Comparison of ENCODE assay signal across 21 cellular contexts in the genomic region with DNA sequence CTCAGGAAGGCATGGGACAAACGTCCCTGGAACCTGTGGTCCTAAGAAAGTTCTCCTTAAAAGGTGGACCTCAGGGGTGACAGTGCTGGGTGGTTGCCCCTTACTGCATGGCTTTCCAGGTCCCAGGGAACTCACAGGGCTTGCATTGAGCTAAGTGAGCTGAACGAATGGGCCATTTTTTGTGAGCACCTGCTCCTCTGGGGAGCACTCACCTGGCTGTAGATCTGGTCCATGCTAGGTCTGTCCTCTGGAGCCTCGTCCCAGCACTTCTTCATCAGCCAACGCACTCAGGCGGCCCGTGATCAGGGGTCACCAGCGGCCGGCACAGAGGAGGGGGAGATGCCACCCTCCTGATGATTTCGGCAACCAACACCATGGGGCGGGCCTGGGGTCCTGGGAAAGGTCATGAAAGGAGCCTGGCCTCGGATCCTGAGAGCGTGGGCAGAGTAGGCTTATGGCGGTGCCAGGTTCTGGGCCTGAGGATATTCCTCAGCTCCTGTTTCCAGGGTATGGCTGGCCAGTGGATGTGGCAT. TPM values are rescaled to one million over a fixed set of nuclear protein-coding genes. Genes with fewer than 3 reads are reported as not detected.
A peak's percentile ranks its signal among the peaks of the same experiment; 100 is the strongest.
DNase-seq lines count a peak whose midpoint lies in the region; ATAC-seq, FAIRE-seq and TF ChIP-seq lines count a peak whose summit lies in the region.
"Had no signal": no experiment of that assay in that cellular context is flagged by ENCODE, and none has a peak within 500 bp of the region (broad histone marks: within the 10 kb centered on the region; RNA-seq: fewer than 3 reads in every experiment).

No MANE protein-coding gene starts in this region.

- ATAC-seq in HepG2 (no peak), right lobe of liver (no peak), natural killer cell (no peak)
- ATAC-seq: CD8-positive, alpha-beta T cell had no signal

- H2AFZ ChIP-seq in HepG2 (ENCODE audit: low read length): no peak overlapping the region
- H2AFZ ChIP-seq: GM23248 had no signal

- no peaks in the 10 kb centered on the region for H3K36me3 Mint-ChIP-seq in natural killer cell
- H3K36me3 Mint-ChIP-seq: CD4-positive, CD25-positive, alpha-beta regulatory T cell; CD8-positive, alpha-beta T cell had no signal

- POLR2A ChIA-PET in HepG2 (lab: Yijun Ruan, JAX): no interaction called here

- no peak overlapping the region for H3K9ac ChIP-seq in HepG2 (ENCODE audit: insufficient read depth, low read depth, low read length)
- H3K9ac ChIP-seq: BLaER1, GM23248 had no signal

- TF ChIP-seq EP300 in HepG2 (IDR thresholded peaks at IDR 0.05; ENCODE audit: low read depth in 2 of 2, low read length in 2 of 2) (no peak), HepG2 (CRISPR knock-in tag; IDR thresholded peaks at IDR 0.05; ENCODE audit: borderline replicate concordance) (no peak)

- H3K79me2 ChIP-seq in HepG2 (ENCODE audit: insufficient read depth, low read length): no peaks in the 10 kb centered on the region

- no peak overlapping the region for H3K4me3 ChIP-seq in HepG2 (replicated peaks in 1 of 3; ENCODE audit: insufficient read depth in 1 of 3, low read depth in 2 of 3, low read length in 3 of 3)
- H3K4me3 ChIP-seq in right lobe of liver: no peak overlapping the region
- H3K4me3 ChIP-seq: BLaER1, GM23248, HAP-1 had no signal

- H4K20me1 ChIP-seq in HepG2 (ENCODE audit: insufficient read depth, low read length): no peaks in the 10 kb centered on the region
- H4K20me1 ChIP-seq: BLaER1 had no signal

- in situ Hi-C loops in HepG2 (cut with HindIII; ENCODE audit: extremely low pct_ligation_motif_present, low pct_unique_long_range_greater_than_20kb): no loop called here

- no peaks in the 10 kb centered on the region for H3K9me3 ChIP-seq in HepG2 (ENCODE audit: low read length)
- H3K9me3 ChIP-seq in right lobe of liver: no peaks in the 10 kb centered on the region
- H3K9me3 ChIP-seq: BLaER1, Caco-2, HAP-1 had no signal

- CTCF ChIA-PET in HepG2 (lab: Yijun Ruan, JAX; ENCODE audit: low intra/inter-chr PET ratio, low total read pairs): no interaction called here

- TF ChIP-seq RAD21 in HepG2 (CRISPR knock-in tag; IDR thresholded peaks at IDR 0.05): no peak

- no peak overlapping the region for H3K4me3 Mint-ChIP-seq in natural killer cell
- H3K4me3 Mint-ChIP-seq: B cell; CD4-positive, CD25-positive, alpha-beta regulatory T cell; CD8-positive, alpha-beta T cell; HFFc6 had no signal

- H3K27ac ChIP-seq in HepG2 (ENCODE audit: extremely low read length, insufficient read depth, low read length) (no peak overlapping the region), right lobe of liver (no peak overlapping the region)
- H3K27ac ChIP-seq: 22Rv1, BLaER1, C4-2B, GM23248 had no signal

- DNase-seq in HepG2 (ENCODE audit: low spot score) (no peak), right lobe of liver (no peak), islet precursor cell (peak; percentile 45), posterior vena cava (ENCODE audit: low spot score) (peak; percentile 64), natural killer cell (no peak)
- no peak for DNase-seq in activated CD4-positive, alpha-beta T cell treated with anti-CD3 and anti-CD28 coated beads, Interleukin-2, amount 50 U/mL, for 4 hours
- DNase-seq: Caco-2; CD4-positive, CD25-positive, alpha-beta regulatory T cell; CD8-positive, alpha-beta T cell; DMS153; DND-41; GM23248; HFFc6 had no signal

- TF ChIP-seq CTCF in HepG2 (CRISPR knock-in tag; IDR thresholded peaks at IDR 0.05) (no peak), right lobe of liver (IDR thresholded peaks at IDR 0.05) (no peak), natural killer cell (IDR thresholded peaks at IDR 0.05) (no peak)

- TF ChIP-seq POLR2A in HepG2 (IDR thresholded peaks at IDR 0.05; ENCODE audit: insufficient read depth in 1 of 2, low read depth in 2 of 2, low read length in 2 of 2) (no peak), right lobe of liver (IDR thresholded peaks at IDR 0.05) (no peak)

- FAIRE-seq in HepG2 (lab: Jason Lieb, UNC): no peak
- FAIRE-seq: A204.1, G401.6, GM12892 had no signal

- no peaks in the 10 kb centered on the region for H3K4me1 Mint-ChIP-seq in natural killer cell
- H3K4me1 Mint-ChIP-seq: B cell; CD4-positive, CD25-positive, alpha-beta regulatory T cell had no signal

- BruUV-seq in HepG2 (replicated peaks; lab: Mats Ljungman, UMichigan): no TSS peak

- H3K9me3 Mint-ChIP-seq in natural killer cell: no peaks in the 10 kb centered on the region

- H3K36me3 ChIP-seq in HepG2 (replicated peaks in 1 of 2; ENCODE audit: control insufficient read depth in 1 of 2, insufficient read depth in 2 of 2, low read length in 2 of 2): no peaks in the 10 kb centered on the region
- H3K36me3 ChIP-seq in right lobe of liver: no peaks in the 10 kb centered on the region
- H3K36me3 ChIP-seq: BLaER1, HAP-1 had no signal

- peaks cover 3 to 5% of the 10 kb centered on the region in 2 experiments; a peak in 2 of 5 replicates for H3K27me3 ChIP-seq in HepG2 (ENCODE audit: control insufficient read depth in 1 of 2, insufficient read depth in 2 of 2, low read length in 2 of 2)
- H3K27me3 ChIP-seq in right lobe of liver: no peaks in the 10 kb centered on the region
- H3K27me3 ChIP-seq: BLaER1 had no signal

- no peak overlapping the region for H3K27ac Mint-ChIP-seq in natural killer cell
- H3K27ac Mint-ChIP-seq: B cell; CD4-positive, CD25-positive, alpha-beta regulatory T cell; CD8-positive, alpha-beta T cell; HFFc6 had no signal

- peaks cover 0 to 4% of the 10 kb centered on the region in 2 donors for H3K27me3 Mint-ChIP-seq in natural killer cell (ENCODE audit: low read depth in 2 of 2)
- H3K27me3 Mint-ChIP-seq: CD4-positive, CD25-positive, alpha-beta regulatory T cell had no signal

- intact Hi-C loops in HepG2 (cut with micrococcal nuclease; ENCODE audit: unreplicated experiment): no loop called here
- intact Hi-C loops in right lobe of liver (cut with DNase I): no loop called here
- intact Hi-C loops in posterior vena cava (cut with DNase I): no loop called here
- intact Hi-C loops in natural killer cell (cut with micrococcal nuclease): no loop called here

- H3K4me1 ChIP-seq in HepG2 (ENCODE audit: insufficient read depth, low read length) (no peaks in the 10 kb centered on the region), right lobe of liver (no peaks in the 10 kb centered on the region)
- H3K4me1 ChIP-seq: BLaER1, Caco-2 had no signal

- WGBS in HepG2 (ENCODE audit: low lambda C conversion rate): 40% methylated on average over 3 of the region's 13 CpGs
- no CpG with 5 or more reads among the region's 13 CpGs for WGBS in right lobe of liver (ENCODE audit: insufficient coverage, low coverage, low lambda C conversion rate, missing lambda C conversion rate)

- no peak overlapping the region for H3K4me2 ChIP-seq in HepG2 (ENCODE audit: low read depth, low read length)
- H3K4me2 ChIP-seq: BLaER1 had no signal

TF ChIP-seq in HepG2, 621 proteins besides CTCF, POLR2A, EP300 and RAD21:
- peak; percentile 77 for TF ChIP-seq ZNF263 (CRISPR knock-in tag; IDR thresholded peaks at IDR 0.05)
- no peak for TF ChIP-seq ZNF12 (CRISPR knock-in tag; IDR thresholded peaks at IDR 0.05)
TF ChIP-seq in HepG2: peak in this region for 1.

RNA-seq across cellular contexts. Expression of gene LRRC32, which starts 36.8 kb away (rescaled TPM):
- total RNA-seq in HepG2 (2016; rRNA removed; fragmentation: Illumina TruSeq; extraction: Trizol) (not detected in 2 replicates), right lobe of liver (10 to 100 TPM in 4 of 6 experiments, 1 to 10 TPM in 2; 7.4 to 19.5 (median 14.5) TPM), posterior vena cava (100 to 1,000 TPM; 108 to 142 TPM), natural killer cell (1 to 10 TPM in 2 of 3 donors, under 1 TPM in 1; 0.14 to 1.4 (median 1.4) TPM)
- not detected in 2 replicates for total RNA-seq in HepG2 (2016; cell fraction: cytosol; rRNA removed; fragmentation: Illumina TruSeq; extraction: Trizol; ENCODE audit: low read depth)
- not detected in 2 replicates for total RNA-seq in HepG2 (2016; cell fraction: insoluble cytoplasmic fraction; rRNA removed; fragmentation: Illumina TruSeq; extraction: Trizol)
- total RNA-seq in HepG2 (2016; cell fraction: membrane; rRNA removed; fragmentation: Illumina TruSeq; extraction: Trizol): not detected in 2 replicates
- total RNA-seq in HepG2 (2016; cell fraction: nucleus; rRNA removed; fragmentation: Illumina TruSeq; extraction: Trizol): not detected in 2 replicates
- polyA plus RNA-seq in HepG2 (2011; rRNA removed): 0.07 and 0.12 TPM in 2 replicates
- polyA plus RNA-seq in HepG2 (2011; cell fraction: cytosol; rRNA removed): not detected in 2 replicates
- polyA plus RNA-seq in HepG2 (2011; cell fraction: nucleus; rRNA removed): 0.03 TPM in 1 of 2 replicates, not detected in the other
- 0.07 TPM in 1 of 2 replicates, not detected in the other for polyA plus RNA-seq in HepG2 (2012)
- polyA plus RNA-seq in HepG2 (2016; cell fraction: cytosol; fragmentation: Illumina TruSeq; extraction: Trizol; ENCODE audit: low read depth): not detected in 2 replicates
- polyA plus RNA-seq in HepG2 (2016; cell fraction: insoluble cytoplasmic fraction; fragmentation: Illumina TruSeq; extraction: Trizol; ENCODE audit: low read depth): not detected in 2 replicates
- not detected in 2 replicates for polyA plus RNA-seq in HepG2 (2016; cell fraction: membrane; fragmentation: Illumina TruSeq; extraction: Trizol; ENCODE audit: low read depth)
- not detected in 2 replicates for polyA plus RNA-seq in HepG2 (2016; cell fraction: nucleus; fragmentation: Illumina TruSeq; extraction: Trizol; ENCODE audit: insufficient read depth, low read depth)
- 1.6 TPM in 1 of 2 replicates, not detected in the other for polyA minus RNA-seq in HepG2 (2011; rRNA and poly(A)+ RNA removed; ENCODE audit: low replicate concordance)
- not detected in 2 replicates for polyA minus RNA-seq in HepG2 (2011; cell fraction: cytosol; rRNA and poly(A)+ RNA removed)
- polyA minus RNA-seq in HepG2 (2011; cell fraction: nucleus; rRNA and poly(A)+ RNA removed): not detected in 2 replicates

Comparison
In these comparisons a context has a peak if more than half of its experiments do, and no peak if none do; other contexts are left out.
1. DNase-seq: peak in islet precursor cell (single experiment) and posterior vena cava (single experiment); none in HepG2 (single experiment), right lobe of liver (0 of 3), activated CD4-positive, alpha-beta T cell treated with anti-CD3 and anti-CD28 coated beads, Interleukin-2, amount 50 U/mL, for 4 hours (0 of 2) and natural killer cell (single experiment).
2. RNA of gene LRRC32, which starts 36.8 kb away (total RNA-seq): 108 to 142 TPM in posterior vena cava; 7.4 to 19.5 TPM in right lobe of liver, 0.14 to 1.4 TPM in natural killer cell and not detected in HepG2; every median in the first group is over 4 times any median in the second.